14 cellular contexts compared by ENCODE assay signal in the genomic region with DNA sequence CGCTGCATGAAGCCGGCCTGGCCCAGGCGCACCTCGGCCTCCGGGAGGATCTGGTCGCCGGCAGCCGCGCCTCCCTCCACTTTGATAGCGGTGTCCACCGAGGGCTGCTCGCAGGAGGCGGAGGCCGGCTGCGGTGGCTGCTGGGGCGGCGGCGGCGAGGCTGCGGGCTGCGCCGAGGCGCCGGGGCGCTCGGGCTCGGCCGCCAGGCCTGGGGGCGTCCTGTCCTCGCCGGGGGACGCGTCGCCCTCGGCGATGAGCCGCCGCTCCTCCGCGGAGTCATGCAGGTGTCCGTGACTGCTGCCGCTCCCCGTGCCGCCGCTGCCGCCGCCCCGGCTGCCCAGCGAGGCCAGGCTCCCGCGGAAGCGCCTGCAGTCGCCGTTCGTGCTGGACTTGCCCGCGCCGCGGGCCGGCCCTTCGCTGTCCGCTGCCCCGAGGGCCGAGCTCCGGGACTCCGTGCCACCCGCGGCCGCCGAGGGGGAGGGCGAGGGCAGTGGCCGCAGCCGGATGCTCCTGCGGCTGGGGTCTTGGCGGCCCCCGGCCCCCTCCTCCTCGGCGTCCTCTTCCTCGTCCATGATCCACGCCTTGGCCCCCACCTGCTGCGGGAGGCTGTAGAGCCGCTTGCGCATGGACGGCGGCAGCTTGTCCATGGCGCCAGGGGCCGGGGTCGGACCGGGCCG. TPM values are rescaled to one million over a fixed set of nuclear protein-coding genes. Genes with fewer than 3 reads are reported as not detected.
DNase-seq lines count a peak whose midpoint lies in the region; ATAC-seq and TF ChIP-seq lines count a peak whose summit lies in the region.
"Had no signal": no experiment of that assay in that cellular context is flagged by ENCODE, and none has a peak within 500 bp of the region (broad histone marks: within the 10 kb centered on the region; RNA-seq: fewer than 3 reads in every experiment).

No MANE protein-coding gene starts in this region.

- TF ChIP-seq CTCF in Caco-2 (IDR thresholded peaks at IDR 0.05; ENCODE audit: insufficient read depth in 1 of 2, low read depth in 1 of 2, low read length in 1 of 2, severe bottlenecking in 1 of 2, unreplicated experiment in 1 of 2): no peak
- TF ChIP-seq CTCF in right atrium auricular region (IDR thresholded peaks at IDR 0.05): no peak

- no peak overlapping the region for H2BK5ac ChIP-seq in trophoblast cell (ENCODE audit: low read depth, low read length, poor library complexity)

- no peaks in the 10 kb centered on the region for H3K4me1 Mint-ChIP-seq in Caco-2 (ENCODE audit: low read depth, unreplicated experiment)
- no peaks in the 10 kb centered on the region for H3K4me1 Mint-ChIP-seq in stimulated activated memory B cell treated with anti-CD40 and anti-IgM and Interleukin-4, amounts not matched to agents 10 μg/mL and 1 μg/mL and 100 μg/mL, for 72 hours
- no peaks in the 10 kb centered on the region for H3K4me1 Mint-ChIP-seq in immature natural killer cell

- H3K9me3 ChIP-seq in Caco-2 (no peaks in the 10 kb centered on the region), HUES64 (ENCODE audit: insufficient read depth, low read depth, low read length) (no peaks in the 10 kb centered on the region), right atrium auricular region (no peaks in the 10 kb centered on the region), trophoblast cell (ENCODE audit: insufficient read depth, low read depth, low read length) (peaks cover 2% of the 10 kb centered on the region)
- H3K9me3 ChIP-seq: mucosa of descending colon had no signal

- CTCF ChIA-PET in Caco-2 (lab: Charles Lee): no interaction called here

- POLR2A ChIA-PET in Caco-2 (lab: Charles Lee): no interaction called here

- peak overlapping the region; percentile 54 for H3K14ac ChIP-seq in trophoblast cell (ENCODE audit: low read length)

- peak overlapping the region; percentile 19 for H3K18ac ChIP-seq in trophoblast cell (ENCODE audit: low read length)

- peaks cover 18% of the 10 kb centered on the region for H3K27me3 Mint-ChIP-seq in Caco-2 (ENCODE audit: insufficient read depth, unreplicated experiment)
- peaks cover 73% of the 10 kb centered on the region for H3K27me3 Mint-ChIP-seq in stimulated activated memory B cell treated with anti-CD40 and anti-IgM and Interleukin-4, amounts not matched to agents 10 μg/mL and 1 μg/mL and 100 μg/mL, for 72 hours
- H3K27me3 Mint-ChIP-seq in immature natural killer cell (ENCODE audit: low read depth in 3 of 3): peaks cover 15 to 24% (median 16%) of the 10 kb centered on the region in 3 donors

- BruUV-seq in Caco-2 (replicated peaks; lab: Mats Ljungman, UMichigan): no TSS peak

- peaks cover 3% of the 10 kb centered on the region for H3K79me2 ChIP-seq in trophoblast cell (ENCODE audit: control insufficient read depth, insufficient read depth, low read length, poor library complexity)

- H3K4me3 Mint-ChIP-seq in Caco-2 (ENCODE audit: unreplicated experiment) (peak overlapping the region; percentile 57), immature natural killer cell (no peak overlapping the region)
- no peak overlapping the region for H3K4me3 Mint-ChIP-seq in stimulated activated memory B cell treated with anti-CD40 and anti-IgM and Interleukin-4, amounts not matched to agents 10 μg/mL and 1 μg/mL and 100 μg/mL, for 72 hours
- H3K4me3 Mint-ChIP-seq: CD4-positive, alpha-beta T cell had no signal

- peaks cover 6% of the 10 kb centered on the region for H3K79me1 ChIP-seq in trophoblast cell (ENCODE audit: low read length)

- peak overlapping the region; percentile 73; the same call in 1 of the 2 replicates for H3K9ac ChIP-seq in HUES64 (ENCODE audit: low read depth, low read length)
- no peak overlapping the region for H3K9ac ChIP-seq in trophoblast cell (ENCODE audit: low read length)

- H3K27ac ChIP-seq in HUES64 (ENCODE audit: low read depth, low read length) (no peak overlapping the region), right atrium auricular region (peak overlapping the region in 1 of 2 donors; percentile 34), trophoblast cell (ENCODE audit: low read depth, low read length) (no peak overlapping the region)

- peak overlapping the region; percentile 89 for H3K4me2 ChIP-seq in trophoblast cell (ENCODE audit: low read length)

- H2AK5ac ChIP-seq in trophoblast cell (ENCODE audit: low read length): no peak overlapping the region

- intact Hi-C loops in Caco-2 (cut with micrococcal nuclease; ENCODE audit: unreplicated experiment): no loop called here

- no peaks in the 10 kb centered on the region for H3K36me3 Mint-ChIP-seq in Caco-2 (ENCODE audit: insufficient read depth, unreplicated experiment)
- no peaks in the 10 kb centered on the region for H3K36me3 Mint-ChIP-seq in stimulated activated memory B cell treated with anti-CD40 and anti-IgM and Interleukin-4, amounts not matched to agents 10 μg/mL and 1 μg/mL and 100 μg/mL, for 72 hours
- no peaks in the 10 kb centered on the region for H3K36me3 Mint-ChIP-seq in immature natural killer cell

- peak overlapping the region; percentile 10 for H4K12ac ChIP-seq in trophoblast cell (ENCODE audit: low read depth, low read length)

- H2AFZ ChIP-seq in trophoblast cell (ENCODE audit: insufficient read depth, low read length, poor library complexity): peak overlapping the region; percentile 66

- H3K4ac ChIP-seq in trophoblast cell (ENCODE audit: low read depth, low read length): no peak overlapping the region

- no peak for ATAC-seq in stimulated activated memory B cell treated with anti-CD40 and anti-IgM and Interleukin-4, amounts not matched to agents 10 μg/mL and 1 μg/mL and 100 μg/mL, for 72 hours

- no peak overlapping the region for H2BK12ac ChIP-seq in trophoblast cell (ENCODE audit: low read length)

- H3K36me3 ChIP-seq in Caco-2 (ENCODE audit: control insufficient read depth, insufficient read depth, low read length) (no peaks in the 10 kb centered on the region), HUES64 (ENCODE audit: insufficient read depth, low read length) (no peaks in the 10 kb centered on the region), right atrium auricular region (no peaks in the 10 kb centered on the region), trophoblast cell (ENCODE audit: control insufficient read depth in 1 of 2, insufficient read depth in 2 of 2, low read length in 2 of 2) (no peaks in the 10 kb centered on the region)

- DNase-seq in Caco-2: peak in 1 of 2 experiments; percentile 5
- DNase-seq in right atrium auricular region (ENCODE audit: low spot score): no peak
- DNase-seq in trophoblast cell: no peak
- DNase-seq in activated CD4-positive, alpha-beta T cell treated with anti-CD3 and anti-CD28 coated beads for 1 hour: no peak
- DNase-seq in NCI-H2029 (lab: John Stamatoyannopoulos, UW): no peak
- DNase-seq in immature natural killer cell: no peak
- DNase-seq: activated CD4-positive, CD25-positive, alpha-beta regulatory T cell treated with anti-CD3 and anti-CD28 coated beads, Interleukin-2, amount 50 U/mL, for 72 hours; activated gamma-delta T cell; CD4-positive, alpha-beta T cell; SHP77; stimulated activated CD4-positive, alpha-beta T cell treated with anti-CD3 and anti-CD28 coated beads, Interleukin-15, amount 100 ng/mL, for 24 hours had no signal

- H3K4me3 ChIP-seq in Caco-2 (ENCODE audit: low read depth, low read length): peak overlapping the region; percentile 28
- H3K4me3 ChIP-seq in HUES64 (ENCODE audit: low read length): peak overlapping the region; percentile 70
- peak overlapping the region; percentile 52 to 56 for H3K4me3 ChIP-seq in right atrium auricular region
- H3K4me3 ChIP-seq in trophoblast cell (ENCODE audit: low read depth, low read length): peak overlapping the region; percentile 76
- H3K4me3 ChIP-seq: mucosa of descending colon had no signal

- H4K91ac ChIP-seq in trophoblast cell (ENCODE audit: low read depth, low read length): peak overlapping the region; percentile 72

- peak overlapping the region; percentile 30 for H4K8ac ChIP-seq in trophoblast cell (ENCODE audit: low read depth, low read length)

- no peaks in the 10 kb centered on the region for H3K9me3 Mint-ChIP-seq in Caco-2 (ENCODE audit: unreplicated experiment)
- no peaks in the 10 kb centered on the region for H3K9me3 Mint-ChIP-seq in stimulated activated memory B cell treated with anti-CD40 and anti-IgM and Interleukin-4, amounts not matched to agents 10 μg/mL and 1 μg/mL and 100 μg/mL, for 72 hours
- H3K9me3 Mint-ChIP-seq in immature natural killer cell: no peaks in the 10 kb centered on the region
- H3K9me3 Mint-ChIP-seq: CD4-positive, alpha-beta T cell had no signal

- WGBS in HUES64: under 1% methylated on average over 90 of the region's 90 CpGs
- WGBS in trophoblast cell (ENCODE audit: extremely low coverage, insufficient coverage, insufficient read length): no CpG with 5 or more reads among the region's 90 CpGs

- H3K4me1 ChIP-seq in Caco-2 (no peaks in the 10 kb centered on the region), HUES64 (ENCODE audit: insufficient read depth, low read length) (peaks cover 41% of the 10 kb centered on the region), right atrium auricular region (peaks cover 0 to 16% of the 10 kb centered on the region in 2 donors), trophoblast cell (ENCODE audit: control insufficient read depth in 1 of 2, insufficient read depth in 2 of 2, low read length in 2 of 2) (peaks cover 27 to 39% of the 10 kb centered on the region in 2 experiments)

- no peak overlapping the region for H3K27ac Mint-ChIP-seq in Caco-2 (ENCODE audit: unreplicated experiment)
- no peak overlapping the region for H3K27ac Mint-ChIP-seq in stimulated activated memory B cell treated with anti-CD40 and anti-IgM and Interleukin-4, amounts not matched to agents 10 μg/mL and 1 μg/mL and 100 μg/mL, for 72 hours
- H3K27ac Mint-ChIP-seq in immature natural killer cell: no peak overlapping the region
- H3K27ac Mint-ChIP-seq: CD4-positive, alpha-beta T cell had no signal

- H3K27me3 ChIP-seq in Caco-2 (replicated peaks; ENCODE audit: control insufficient read depth, insufficient read depth, low read length): no peaks in the 10 kb centered on the region; the same call in 1 of the 2 replicates
- H3K27me3 ChIP-seq in HUES64 (ENCODE audit: insufficient read depth, low read length): peaks cover 57% of the 10 kb centered on the region
- no peaks in the 10 kb centered on the region for H3K27me3 ChIP-seq in right atrium auricular region
- peaks cover 22% of the 10 kb centered on the region for H3K27me3 ChIP-seq in trophoblast cell (ENCODE audit: insufficient read depth, low read length)

- no peak overlapping the region for H2BK120ac ChIP-seq in trophoblast cell (ENCODE audit: insufficient read depth, low read length, poor library complexity)

- H3K23ac ChIP-seq in trophoblast cell (ENCODE audit: low read length): no peak overlapping the region

RNA-seq across cellular contexts. Expression of gene HCN4, which starts 1.0 kb away (rescaled TPM):
- total RNA-seq in Caco-2 (2022) (0.16 and 0.29 TPM in 2 replicates), right atrium auricular region (10 to 100 TPM in 1 of 2 donors, 1 to 10 TPM in 1; 6.9 to 45.3 TPM)
- 5.4 TPM for polyA plus RNA-seq in HUES64 (2013, experiment 1 of 2)
- polyA plus RNA-seq in HUES64 (2013, experiment 2 of 2): 4.4 TPM
- 2.9 and 3.0 TPM in 2 replicates for polyA plus RNA-seq in trophoblast cell (2013)
- not detected for polyA plus RNA-seq in immature natural killer cell
- total RNA-seq: CD4-positive, alpha-beta T cell had no signal
